Comparison of ENCODE assay signal across 12 cellular contexts in the genomic region with DNA sequence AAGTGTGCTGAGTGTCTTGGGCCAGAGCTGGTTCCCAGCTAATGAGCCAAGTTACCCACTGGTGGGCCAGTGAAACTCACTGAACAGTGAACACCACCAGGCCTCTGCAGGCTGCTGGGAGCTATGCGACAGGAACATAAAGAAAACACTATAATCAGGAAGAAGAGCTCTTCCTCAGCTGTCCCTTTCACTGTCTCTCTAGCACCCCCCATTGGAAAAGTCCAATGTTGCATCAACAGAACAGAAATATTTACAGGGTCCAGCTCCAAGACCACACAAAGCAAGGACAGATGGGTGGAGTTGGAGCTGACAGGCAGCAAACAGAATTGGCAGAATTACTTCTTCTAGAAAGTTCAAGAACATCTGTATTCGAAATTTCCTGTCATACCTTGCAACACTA.
DNase-seq lines count a peak whose midpoint lies in the region; ATAC-seq lines count a peak whose summit lies in the region.
"Had no signal": no experiment of that assay in that cellular context is flagged by ENCODE, and none has a peak within 500 bp of the region (broad histone marks: within the 10 kb centered on the region; RNA-seq: fewer than 3 reads in every experiment).

No MANE protein-coding gene starts in this region.

- peak; percentile 57 for DNase-seq in ELR (ENCODE audit: low read depth)
- DNase-seq in Karpas-422 = peak; percentile 56
- DNase-seq in adipocyte (ENCODE audit: low read depth) = peak; percentile 11
- peak; percentile 24 for DNase-seq in myocyte (ENCODE audit: low read depth)
- DNase-seq in GM19240 (ENCODE audit: insufficient read length, low spot score) = no peak
- DNase-seq in stimulated activated CD8-positive, alpha-beta memory T cell treated with anti-CD3 and anti-CD28 coated beads, Interleukin-4, amount 100 ng/mL, for 48 hours = no peak
- DNase-seq: naive thymus-derived CD8-positive, alpha-beta T cell; NCI-H526 treated with DMSO at 0.1 percent for 48 hours; substantia nigra had no signal

- no peak for ATAC-seq in GM18520 (IDR thresholded peaks at IDR 0.05; ENCODE audit: unreplicated experiment)
- ATAC-seq: activated T-helper 17 cell treated with anti-CD3 and anti-CD28 coated beads, Interleukin-2, amount 50 U/mL, for 72 hours; naive thymus-derived CD8-positive, alpha-beta T cell had no signal

- H3K4me3 ChIP-seq in Karpas-422 (ENCODE audit: low read length) (no peak overlapping the region), adipocyte (ENCODE audit: low read length) (no peak overlapping the region)

- H3K9me3 ChIP-seq in Karpas-422 (ENCODE audit: low read length) (peaks cover 17% of the 10 kb centered on the region; the same call in 1 of the 2 replicates), adipocyte (ENCODE audit: control insufficient read depth, low read length) (no peaks in the 10 kb centered on the region)

- no peaks in the 10 kb centered on the region for H3K79me2 ChIP-seq in Karpas-422 (ENCODE audit: low read length)

- H3K4me1 ChIP-seq in Karpas-422 (ENCODE audit: low read length) (no peaks in the 10 kb centered on the region), adipocyte (ENCODE audit: control insufficient read depth, insufficient read depth, low read length) (no peaks in the 10 kb centered on the region)

- no peaks in the 10 kb centered on the region for H4K20me1 ChIP-seq in Karpas-422 (ENCODE audit: insufficient read depth, low read depth, low read length)

- H3K9ac ChIP-seq in Karpas-422 (ENCODE audit: low read length) (no peak overlapping the region), adipocyte (ENCODE audit: low read length) (no peak overlapping the region)

- H2AFZ ChIP-seq in Karpas-422 (ENCODE audit: low read length) = no peak overlapping the region

- no peaks in the 10 kb centered on the region for H3K36me3 ChIP-seq in Karpas-422 (ENCODE audit: insufficient read depth, low read length)
- no peaks in the 10 kb centered on the region for H3K36me3 ChIP-seq in adipocyte (ENCODE audit: control insufficient read depth, insufficient read depth, low read length, severe bottlenecking)

- no peak overlapping the region for H3K4me2 ChIP-seq in Karpas-422 (ENCODE audit: low read depth, low read length, poor library complexity, severe bottlenecking)

- H3K27ac ChIP-seq in Karpas-422 (ENCODE audit: low read length) = no peak overlapping the region
- H3K27ac ChIP-seq: VCaP had no signal

- H3K9me2 ChIP-seq in Karpas-422 (replicated peaks; ENCODE audit: insufficient read depth, low read length) = no peaks in the 10 kb centered on the region

- H3K27me3 ChIP-seq in Karpas-422 (ENCODE audit: low read length) (no peaks in the 10 kb centered on the region), adipocyte (replicated peaks; ENCODE audit: control insufficient read depth, insufficient read depth, low read length) (no peaks in the 10 kb centered on the region)

Comparison
In these comparisons a context has a peak if more than half of its experiments do, and no peak if none do; other contexts are left out.
1. DNase-seq: peak in ELR (single experiment), Karpas-422 (single experiment), adipocyte (single experiment) and myocyte (single experiment); none in GM19240 (single experiment) and stimulated activated CD8-positive, alpha-beta memory T cell treated with anti-CD3 and anti-CD28 coated beads, Interleukin-4, amount 100 ng/mL, for 48 hours (single experiment).